ENCODE assay signal across 17 cellular contexts in genomic region chr13:47708386-47708785, GRCh38.
DNase-seq lines count a peak whose midpoint lies in the region; ATAC-seq and TF ChIP-seq lines count a peak whose summit lies in the region.
"Had no signal": no experiment of that assay in that cellular context is flagged by ENCODE, and none has a peak within 500 bp of the region (broad histone marks: within the 10 kb centered on the region; RNA-seq: fewer than 3 reads in every experiment).

No MANE protein-coding gene starts in this region.

- DNase-seq in AG10803 (ENCODE audit: low read depth) (peak; percentile 26), HT-29 (ENCODE audit: low spot score) (peak; percentile 69), mammary epithelial cell (peak; percentile 70), lung (ENCODE audit: low spot score) (peak; percentile 9), HuH-7.5 (ENCODE audit: low spot score) (no peak)
- DNase-seq: activated CD8-positive, alpha-beta T cell treated with anti-CD3 and anti-CD28 coated beads, Interleukin-2, amount 10 ng/mL, durations not matched to agents 7 days and 5 days; GOT3; hippocampal formation; left lung; NCI-H1105 treated with DMSO at 0.1 percent for 48 hours; NCI-H446; OCI-M1; stimulated activated CD4-positive, alpha-beta T cell treated with anti-CD3 and anti-CD28 coated beads, Interleukin-15, amount 100 ng/mL, for 24 hours had no signal

- TF ChIP-seq CTCF in AG10803 (conservative IDR thresholded peaks at IDR 0.05; ENCODE audit: low read length) (no peak), mammary epithelial cell (conservative IDR thresholded peaks at IDR 0.05 in 1 of 2, IDR thresholded peaks at IDR 0.05 in 1 of 2; ENCODE audit: extremely low read depth in 1 of 2, insufficient read depth in 1 of 2, low read depth in 1 of 2, low read length in 2 of 2) (no peak), lung (IDR thresholded peaks at IDR 0.05; ENCODE audit: control extremely low read depth, extremely low read depth) (no peak)

- WGBS in mammary epithelial cell (ENCODE audit: low coverage, missing lambda C conversion rate): 33% methylated on average over 3 of the region's 3 CpGs
- WGBS in lung, 2 donors: 47 to 62% methylated on average over 3 of the region's 3 CpGs

- dilution Hi-C loops in mammary epithelial cell (cut with HindIII; ENCODE audit: low sequenced_read_pairs): loop anchor here (10.0 kb wide), 1 partner anchor 46 kb away; no protein-coding TSS in a partner anchor

- no peaks in the 10 kb centered on the region for H3K4me1 ChIP-seq in mammary epithelial cell (ENCODE audit: insufficient read depth, low read length)
- no peaks in the 10 kb centered on the region for H3K4me1 ChIP-seq in lung (ENCODE audit: control insufficient read depth in 2 of 2, insufficient read depth in 2 of 2, low read length in 2 of 2)
- H3K4me1 ChIP-seq: left lung had no signal

- no peak overlapping the region for H3K4me3 ChIP-seq in AG10803 (ENCODE audit: low read length)
- H3K4me3 ChIP-seq in mammary epithelial cell (replicated peaks in 1 of 3; ENCODE audit: insufficient read depth in 1 of 3, low read depth in 2 of 3, low read length in 3 of 3): no peak overlapping the region
- H3K4me3 ChIP-seq in lung: no peak overlapping the region
- H3K4me3 ChIP-seq: K562, left lung had no signal

- intact Hi-C loops in mammary epithelial cell (cut with micrococcal nuclease): no loop called here

- H3K27ac ChIP-seq in mammary epithelial cell (ENCODE audit: insufficient read depth, low read depth, low read length): no peak overlapping the region
- H3K27ac ChIP-seq in lung (ENCODE audit: low read depth in 1 of 2, low read length in 1 of 2): no peak overlapping the region
- H3K27ac ChIP-seq: left lung had no signal

- no peak overlapping the region for H3K4me2 ChIP-seq in mammary epithelial cell (ENCODE audit: insufficient read depth, low read depth, low read length)

- H4K20me1 ChIP-seq in mammary epithelial cell (ENCODE audit: insufficient read depth, low read length): no peaks in the 10 kb centered on the region

- H3K9me3 ChIP-seq in mammary epithelial cell (replicated peaks; ENCODE audit: insufficient read depth, low read length) (no peaks in the 10 kb centered on the region), lung (ENCODE audit: control insufficient read depth in 2 of 2, insufficient read depth in 1 of 2, low read length in 1 of 2) (peaks cover 0 to 2% of the 10 kb centered on the region in 2 donors)
- H3K9me3 ChIP-seq: left lung had no signal

- in situ Hi-C loops in mammary epithelial cell (cut with MboI; ENCODE audit: low sequenced_read_pairs in 2 of 2): no loop called here

- CTCF ChIA-PET in mammary epithelial cell (lab: Charles Lee; ENCODE audit: low non-redundant PET): no interaction called here

- H3K79me2 ChIP-seq in mammary epithelial cell (ENCODE audit: insufficient read depth, low read length): no peaks in the 10 kb centered on the region

- H3K36me3 ChIP-seq in mammary epithelial cell (ENCODE audit: insufficient read depth, low read length) (no peaks in the 10 kb centered on the region), lung (ENCODE audit: control insufficient read depth in 2 of 2, insufficient read depth in 2 of 2, low read length in 2 of 2) (no peaks in the 10 kb centered on the region)
- H3K36me3 ChIP-seq: left lung had no signal

- H3K27me3 ChIP-seq in mammary epithelial cell (ENCODE audit: insufficient read depth, low read length): peaks cover 9% of the 10 kb centered on the region
- no peaks in the 10 kb centered on the region for H3K27me3 ChIP-seq in lung (ENCODE audit: control insufficient read depth, insufficient read depth)
- H3K27me3 ChIP-seq: left lung had no signal

- ATAC-seq in lung (ENCODE audit: insufficient read depth, low FRiP score) (no peak), GM18861 (IDR thresholded peaks at IDR 0.05; ENCODE audit: unreplicated experiment) (no peak), HG02885 (IDR thresholded peaks at IDR 0.05; ENCODE audit: poor library complexity, unreplicated experiment) (no peak), GM21526 (IDR thresholded peaks at IDR 0.05; ENCODE audit: low FRiP score, unreplicated experiment) (no peak)
- ATAC-seq: activated CD8-positive, alpha-beta T cell treated with anti-CD3 and anti-CD28 coated beads, Interleukin-2, amount 10 ng/mL, durations not matched to agents 7 days and 5 days; K562; left lung had no signal

- H3K9ac ChIP-seq in mammary epithelial cell (ENCODE audit: insufficient read depth, low read length): no peak overlapping the region

- H2AFZ ChIP-seq in mammary epithelial cell (ENCODE audit: low read depth, low read length): no peak overlapping the region

- no TSS peak for BruUV-seq in mammary epithelial cell (replicated peaks; lab: Mats Ljungman, UMichigan)
